In genomic region chrX:136814847-136815634, GRCh38 we compare ENCODE assay signal across 26 cellular contexts.
"Had no signal": no experiment of that assay in that cellular context is flagged by ENCODE, and none has a peak within 500 bp of the region (broad histone marks: within the 10 kb centered on the region; RNA-seq: fewer than 3 reads in every experiment).

No MANE protein-coding gene starts in this region.

- ATAC-seq: activated CD4-positive, alpha-beta T cell treated with anti-CD3 and anti-CD28 coated beads for 36 hours; activated CD8-positive, alpha-beta T cell treated with anti-CD3 and anti-CD28 coated beads for 36 hours; activated T-cell treated with anti-CD3 and anti-CD28 coated beads, Interleukin-2, amount 50 U/mL, for 72 hours; T-cell had no signal

- H3K27ac ChIP-seq: breast epithelium, PC-9, WERI-Rb-1 had no signal

- H3K36me3 ChIP-seq: breast epithelium, WERI-Rb-1 had no signal

- H3K9me3 Mint-ChIP-seq: activated CD8-positive, alpha-beta T cell treated with anti-CD3 and anti-CD28 coated beads for 36 hours; activated naive CD4-positive, alpha-beta T cell treated with anti-CD3 and anti-CD28 coated beads, Interleukin-2, amount 10 ng/mL, durations not matched to agents 7 days and 5 days; activated T-cell treated with anti-CD3 and anti-CD28 coated beads, Interleukin-2, amount 50 U/mL, for 72 hours; activated T-helper 2 cell treated with anti-CD3 and anti-CD28 coated beads, Interferon-gamma antibody, Interleukin-2, Interleukin-4, amounts not matched to agents 10 μg/mL and 5 μg/mL and 100 μg/mL, durations not matched to agents 14 hours and 24 hours and 36 hours; T-cell had no signal

- H3K27me3 Mint-ChIP-seq: activated CD4-positive, alpha-beta T cell treated with anti-CD3 and anti-CD28 coated beads for 36 hours; activated CD8-positive, alpha-beta T cell treated with anti-CD3 and anti-CD28 coated beads for 36 hours; activated naive CD4-positive, alpha-beta T cell treated with anti-CD3 and anti-CD28 coated beads, Interleukin-2, amount 10 ng/mL, durations not matched to agents 7 days and 5 days; T-cell had no signal

- H3K9me3 ChIP-seq: breast epithelium had no signal

- H3K4me3 Mint-ChIP-seq: activated CD4-positive, alpha-beta T cell treated with anti-CD3 and anti-CD28 coated beads for 36 hours; activated CD8-positive, alpha-beta T cell treated with anti-CD3 and anti-CD28 coated beads for 36 hours; activated naive CD4-positive, alpha-beta T cell treated with anti-CD3 and anti-CD28 coated beads, Interleukin-2, amount 10 ng/mL, durations not matched to agents 7 days and 5 days; activated T-cell treated with anti-CD3 and anti-CD28 coated beads, Interleukin-2, amount 50 U/mL, for 72 hours; T-cell had no signal

- H3K4me1 ChIP-seq: breast epithelium had no signal

- H3K4me3 ChIP-seq: breast epithelium, PC-9 had no signal

- DNase-seq: activated CD4-positive, alpha-beta T cell treated with anti-CD3 and anti-CD28 coated beads for 36 hours; activated CD4-positive, alpha-beta T cell treated with anti-CD3 and anti-CD28 coated beads, Interleukin-2, amount 50 U/mL, for 1 hour; activated CD8-positive, alpha-beta memory T cell treated with anti-CD3 and anti-CD28 coated beads, Interleukin-2, amount 50 U/mL, for 4 hours; activated CD8-positive, alpha-beta T cell treated with anti-CD3 and anti-CD28 coated beads for 36 hours; activated gamma-delta T cell treated with Interleukin-2 at 50 U/mL for 16 hours; activated naive CD4-positive, alpha-beta T cell treated with anti-CD3 and anti-CD28 coated beads, Interleukin-2, amount 10 ng/mL, durations not matched to agents 7 days and 5 days; activated T-cell treated with anti-CD3 and anti-CD28 coated beads, Interleukin-2, amount 50 U/mL, for 72 hours; aorta; central memory CD4-positive, alpha-beta T cell; MM.1S; NCI-H1048; NCI-H146; NCI-H187 treated with DMSO at 0.1 percent for 48 hours; NCI-H2081 treated with DMSO at 0.1 percent for 48 hours; NCI-H2227 treated with DMSO at 0.1 percent for 48 hours; NCI-H446 treated with DMSO at 0.1 percent for 48 hours; NCI-H526 treated with DMSO at 0.1 percent for 48 hours; NCI-H82; PC-9; SIG-M5; T-cell; T-helper 2 cell; T1000; WERI-Rb-1 had no signal

- H3K27ac Mint-ChIP-seq: activated CD4-positive, alpha-beta T cell treated with anti-CD3 and anti-CD28 coated beads for 36 hours; activated CD8-positive, alpha-beta T cell treated with anti-CD3 and anti-CD28 coated beads for 36 hours; activated naive CD4-positive, alpha-beta T cell treated with anti-CD3 and anti-CD28 coated beads, Interleukin-2, amount 10 ng/mL, durations not matched to agents 7 days and 5 days; activated T-cell treated with anti-CD3 and anti-CD28 coated beads, Interleukin-2, amount 50 U/mL, for 72 hours; activated T-helper 2 cell treated with anti-CD3 and anti-CD28 coated beads, Interferon-gamma antibody, Interleukin-2, Interleukin-4, amounts not matched to agents 10 μg/mL and 5 μg/mL and 100 μg/mL, durations not matched to agents 14 hours and 24 hours and 36 hours; T-cell had no signal

- H3K27me3 ChIP-seq: breast epithelium had no signal
